Comparison of ENCODE assay signal across 8 cellular contexts in genomic region chr12:27383429-27384260, GRCh38. TPM values are rescaled to one million over a fixed set of nuclear protein-coding genes. Genes with fewer than 3 reads are reported as not detected.
DNase-seq lines count a peak whose midpoint lies in the region; ATAC-seq and TF ChIP-seq lines count a peak whose summit lies in the region.

No MANE protein-coding gene starts in this region.

- peak; percentile 47 for ATAC-seq in GM18858 (IDR thresholded peaks at IDR 0.05; ENCODE audit: unreplicated experiment)

- no peak overlapping the region for H3K27ac ChIP-seq in A673 (ENCODE audit: low read depth, low read length, poor library complexity, severe bottlenecking)
- peak overlapping the region; percentile 61 for H3K27ac ChIP-seq in PC-9
- H3K27ac ChIP-seq in subcutaneous abdominal adipose tissue (ENCODE audit: low read depth, low read length): peak overlapping the region; percentile 54

- H3K9ac ChIP-seq in subcutaneous abdominal adipose tissue (ENCODE audit: low read length in 5 of 5): no peak overlapping the region

- H3K4me3 ChIP-seq in A673 (ENCODE audit: low read depth, low read length, poor library complexity, severe bottlenecking) (no peak overlapping the region), PC-9 (no peak overlapping the region), fibroblast of mammary gland (ENCODE audit: control insufficient read depth, low read depth, low read length) (no peak overlapping the region), subcutaneous abdominal adipose tissue (ENCODE audit: low read depth in 1 of 5, low read length in 5 of 5) (no peak overlapping the region)

- POLR2A ChIA-PET in A673 (lab: Charles Lee; ENCODE audit: low non-redundant PET) (no interaction called here), PC-9 (lab: Charles Lee; ENCODE audit: unreplicated experiment) (interaction anchor here (0.7 kb wide), 1 partner anchor 40 kb away, joined by 6 read pairs; no protein-coding TSS in a partner anchor)

- H4K20me1 ChIP-seq in PC-9 (ENCODE audit: insufficient read depth): no peaks in the 10 kb centered on the region

- H2AFZ ChIP-seq in PC-9: no peak overlapping the region

- H3K36me3 ChIP-seq in A673 (ENCODE audit: insufficient read depth, low read length, poor library complexity, severe bottlenecking) (no peaks in the 10 kb centered on the region), PC-9 (ENCODE audit: low read depth) (peaks cover 5% of the 10 kb centered on the region; the same call in 1 of the 2 replicates), subcutaneous abdominal adipose tissue (ENCODE audit: control insufficient read depth in 5 of 5, insufficient read depth in 5 of 5, low read length in 5 of 5) (no peaks in the 10 kb centered on the region)

- intact Hi-C loops in A673 (cut with micrococcal nuclease; ENCODE audit: unreplicated experiment) (no loop called here), PC-9 (cut with micrococcal nuclease; ENCODE audit: unreplicated experiment) (loop anchor here (1.0 to 10.0 kb wide), 5 partner anchors 52 to 449 kb away; partner anchors contain the start of genes FGFR1OP2, INTS13 and MED21)

- BruUV-seq in A673 (replicated peaks; lab: Mats Ljungman, UMichigan) (no TSS peak), PC-9 (replicated peaks; lab: Mats Ljungman, UMichigan) (no TSS peak)

- peak; percentile 96 for TF ChIP-seq CTCF in A673 (conservative IDR thresholded peaks at IDR 0.05; ENCODE audit: low read depth, low read length)
- peak; percentile 95 for TF ChIP-seq CTCF in PC-9 (conservative IDR thresholded peaks at IDR 0.05)
- peak; percentile 99 for TF ChIP-seq CTCF in fibroblast of mammary gland (conservative IDR thresholded peaks at IDR 0.05; ENCODE audit: control insufficient read depth, insufficient read depth, low read depth, low read length)

- H3K27me3 ChIP-seq in A673 (replicated peaks; ENCODE audit: insufficient read depth, low read depth, low read length, poor library complexity) (no peaks in the 10 kb centered on the region), PC-9 (ENCODE audit: insufficient read depth, low read depth) (no peaks in the 10 kb centered on the region), subcutaneous abdominal adipose tissue (ENCODE audit: control insufficient read depth in 5 of 5, insufficient read depth in 4 of 5, low read length in 5 of 5) (no peaks in the 10 kb centered on the region)

- no peak overlapping the region for H3K4me2 ChIP-seq in PC-9

- no peak for TF ChIP-seq EP300 in Ishikawa (IDR thresholded peaks at IDR 0.05; ENCODE audit: borderline replicate concordance)

- DNase-seq in A673 (ENCODE audit: low spot score) (peak; percentile 85), PC-9 (peak; percentile 70 to 89), fibroblast of mammary gland (ENCODE audit: low read depth) (peak; percentile 94), non-pigmented ciliary epithelial cell (ENCODE audit: low read depth) (peak; percentile 63)
- peak; percentile 50 for DNase-seq in activated T-cell treated with anti-CD3 and anti-CD28 coated beads, Interleukin-2, amount 50 U/mL, for 1 hour

- no peaks in the 10 kb centered on the region for H3K4me1 ChIP-seq in A673 (ENCODE audit: insufficient read depth, low read length, poor library complexity, severe bottlenecking)
- peaks cover 8% of the 10 kb centered on the region; the same call in 1 of the 2 replicates for H3K4me1 ChIP-seq in PC-9 (replicated peaks; ENCODE audit: insufficient read depth)
- peaks cover 0 to 30% (median 24%) of the 10 kb centered on the region in 5 donors for H3K4me1 ChIP-seq in subcutaneous abdominal adipose tissue (ENCODE audit: control insufficient read depth in 5 of 5, insufficient read depth in 5 of 5, low read length in 5 of 5)

- H3K9me3 ChIP-seq in A673 (ENCODE audit: low read depth, low read length, poor library complexity, severe bottlenecking): no peaks in the 10 kb centered on the region
- no peaks in the 10 kb centered on the region for H3K9me3 ChIP-seq in PC-9 (ENCODE audit: insufficient read depth, low read depth)
- H3K9me3 ChIP-seq in subcutaneous abdominal adipose tissue (ENCODE audit: control insufficient read depth in 5 of 5, low read length in 5 of 5): no peaks in the 10 kb centered on the region

- H3K79me2 ChIP-seq in PC-9 (ENCODE audit: low read depth): no peaks in the 10 kb centered on the region

- H3K9me2 ChIP-seq in PC-9 (ENCODE audit: insufficient read depth): no peaks in the 10 kb centered on the region

- peak; percentile 83 for TF ChIP-seq RAD21 in Ishikawa (IDR thresholded peaks at IDR 0.05; ENCODE audit: low read depth)

- no peaks in the 10 kb centered on the region; the same call in none of the 2 replicates for H3F3A ChIP-seq in PC-9 (ENCODE audit: insufficient read depth, low read depth)

- CTCF ChIA-PET in A673 (lab: Charles Lee): no interaction called here
- CTCF ChIA-PET in PC-9 (lab: Charles Lee): interaction anchor here (0.8 to 1.3 kb wide), 2 partner anchors 60 to 77 kb away, joined by 3 to 9 read pairs; no protein-coding TSS in a partner anchor

TF ChIP-seq in Ishikawa, 13 proteins besides CTCF, POLR2A, EP300 and RAD21:
- TF ChIP-seq CEBPB (IDR thresholded peaks at IDR 0.05) (no peak), YY1 (IDR thresholded peaks at IDR 0.05; ENCODE audit: low read depth) (no peak), TEAD4 (IDR thresholded peaks at IDR 0.05) (no peak), NFIC (IDR thresholded peaks at IDR 0.05) (no peak)

RNA-seq across cellular contexts. Expression of gene BMAL2, which starts 51.0 kb away (rescaled TPM):
- total RNA-seq in A673 (2021) (10.2 and 10.3 TPM in 2 replicates), PC-9 (2021) (56.7 and 87.9 TPM in 2 replicates)
